Comparison of ENCODE assay signal across 23 cellular contexts in genomic region chr1:99811075-99811474, GRCh38.
"Had no signal": no experiment of that assay in that cellular context is flagged by ENCODE, and none has a peak within 500 bp of the region (broad histone marks: within the 10 kb centered on the region; RNA-seq: fewer than 3 reads in every experiment).

No MANE protein-coding gene starts in this region.

- H3K4me1 ChIP-seq: pancreas had no signal

- H3K9me3 ChIP-seq: left lung, pancreas, psoas muscle, tibial nerve had no signal

- H3K4me3 ChIP-seq: left lung, lung, pancreas, psoas muscle, tibial nerve had no signal

- H3K27me3 ChIP-seq: brain microvascular endothelial cell, left lung, tibial nerve had no signal

- H3K27ac ChIP-seq: brain microvascular endothelial cell, foreskin keratinocyte, left lung, pancreas, psoas muscle, tibial nerve had no signal

- H3K36me3 ChIP-seq: brain microvascular endothelial cell, left lung, pancreas, tibial nerve had no signal

- ATAC-seq: foreskin keratinocyte; left lung; pancreas; psoas muscle; right cardiac atrium; stimulated activated effector memory CD8-positive, alpha-beta T cell treated with anti-CD3 and anti-CD28 coated beads, Interleukin-12 subunit alpha, Interleukin-12 subunit beta, amount 100 ng/mL, for 72 hours; stimulated activated naive CD8-positive, alpha-beta T cell treated with anti-CD3 and anti-CD28 coated beads, Interleukin-15, amount 100 ng/mL, for 72 hours had no signal

- FAIRE-seq: pancreas, TTC549 had no signal

- DNase-seq: activated CD4-positive, alpha-beta memory T cell treated with anti-CD3 and anti-CD28 coated beads for 36 hours; activated CD4-positive, alpha-beta T cell treated with anti-CD3 and anti-CD28 coated beads for 48 hours; activated CD4-positive, CD25-positive, alpha-beta regulatory T cell; activated effector memory CD4-positive, alpha-beta T cell treated with anti-CD3 and anti-CD28 coated beads, Interleukin-2, amount 50 U/mL, for 16 hours; activated naive CD4-positive, alpha-beta T cell treated with anti-CD3 and anti-CD28 coated beads, Interleukin-2, amount 50 U/mL, for 16 hours; activated T-cell treated with anti-CD3 and anti-CD28 coated beads, Interleukin-2, amount 50 U/mL, for 48 hours; aorta; brain microvascular endothelial cell; caudate nucleus; effector CD8-positive, alpha-beta T cell; foreskin keratinocyte; immature natural killer cell; left lung; pancreas; psoas muscle; right cardiac atrium; stimulated activated CD4-positive, alpha-beta T cell treated with anti-CD3 and anti-CD28 coated beads, Interleukin-2, amount 100 ng/mL, for 24 hours; stimulated activated naive CD8-positive, alpha-beta T cell treated with anti-CD3 and anti-CD28 coated beads, Interleukin-15, amount 100 ng/mL, for 72 hours; T-helper 1 cell had no signal
